In the genomic region with DNA sequence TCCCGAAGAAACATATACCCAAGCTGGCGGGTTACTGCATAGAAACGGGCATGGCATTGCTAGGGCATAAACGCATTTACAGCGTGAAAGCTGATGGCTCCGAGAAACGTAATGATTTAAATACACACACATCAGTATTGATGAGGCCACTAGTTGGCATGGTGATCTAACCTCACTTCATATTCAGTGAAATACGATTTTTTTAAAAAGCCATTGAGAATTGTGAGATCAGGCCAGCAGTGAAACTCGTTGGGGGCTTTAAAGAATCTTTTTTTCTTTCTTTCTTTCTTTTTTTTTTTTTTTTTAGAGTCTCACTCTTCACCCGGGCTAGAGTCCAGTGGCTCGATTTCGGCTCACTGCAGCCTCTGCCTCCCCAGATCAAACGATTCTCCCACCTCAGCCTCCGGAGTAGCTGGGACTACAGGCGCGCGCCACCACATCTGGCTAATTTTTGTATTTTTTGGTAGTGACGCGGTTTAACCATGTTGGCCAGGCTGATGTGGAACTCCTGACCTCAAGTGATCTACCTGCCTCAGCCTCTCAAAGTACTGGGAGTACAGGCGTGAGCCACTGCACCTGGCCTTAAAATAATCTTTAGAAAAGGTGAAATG, we compare ENCODE assay signal across 8 cellular contexts. TPM values are rescaled to one million over a fixed set of nuclear protein-coding genes. Genes with fewer than 3 reads are reported as not detected.
A peak's percentile ranks its signal among the peaks of the same experiment; 100 is the strongest.
DNase-seq lines count a peak whose midpoint lies in the region; ATAC-seq and TF ChIP-seq lines count a peak whose summit lies in the region.

No MANE protein-coding gene starts in this region.

- H3K36me3 Mint-ChIP-seq in naive thymus-derived CD8-positive, alpha-beta T cell: no peaks in the 10 kb centered on the region

- H3K4me3 ChIP-seq in BE2C (ENCODE audit: low read depth, low read length) (peak overlapping the region; percentile 59), HL-60 (replicated peaks; ENCODE audit: insufficient read depth, low read length) (peak overlapping the region; percentile 65), coronary artery (peak overlapping the region; percentile 83)

- peak overlapping the region; percentile 43 to 98 (median 96) for H3K27ac Mint-ChIP-seq in naive thymus-derived CD8-positive, alpha-beta T cell

- no peaks in the 10 kb centered on the region for H3K9me3 ChIP-seq in BE2C

- no peaks in the 10 kb centered on the region for H3K27me3 ChIP-seq in BE2C
- no peaks in the 10 kb centered on the region for H3K27me3 ChIP-seq in HL-60 (ENCODE audit: insufficient read depth, poor library complexity, severe bottlenecking)

- ATAC-seq in naive thymus-derived CD8-positive, alpha-beta T cell: peak; percentile 16 to 38
- no peak for ATAC-seq in HG02610 (IDR thresholded peaks at IDR 0.05; ENCODE audit: unreplicated experiment)
- ATAC-seq in GM19455 (IDR thresholded peaks at IDR 0.05; ENCODE audit: unreplicated experiment): no peak
- ATAC-seq in HG02973 (IDR thresholded peaks at IDR 0.05; ENCODE audit: unreplicated experiment): no peak
- ATAC-seq in HG02571 (IDR thresholded peaks at IDR 0.05; ENCODE audit: unreplicated experiment): no peak

- no peak for TF ChIP-seq CTCF in BE2C (IDR thresholded peaks at IDR 0.05; ENCODE audit: low read depth, low read length)
- no peak for TF ChIP-seq CTCF in HL-60 (IDR thresholded peaks at IDR 0.05; ENCODE audit: insufficient read depth, low read length)
- no peak for TF ChIP-seq CTCF in coronary artery (IDR thresholded peaks at IDR 0.05)

- no peaks in the 10 kb centered on the region for H3K9me3 Mint-ChIP-seq in naive thymus-derived CD8-positive, alpha-beta T cell

- H3K27me3 Mint-ChIP-seq in naive thymus-derived CD8-positive, alpha-beta T cell: peaks cover 0 to 9% (median under 1%) of the 10 kb centered on the region in 5 donors

- H3K4me3 Mint-ChIP-seq in naive thymus-derived CD8-positive, alpha-beta T cell: peak overlapping the region; percentile 74 to 97 (median 93)

- peaks cover 22 to 41% (median 33%) of the 10 kb centered on the region in 4 donors for H3K4me1 Mint-ChIP-seq in naive thymus-derived CD8-positive, alpha-beta T cell

- POLR2A ChIA-PET in naive thymus-derived CD8-positive, alpha-beta T cell (lab: Charles Lee): interaction anchor here (0.5 to 5.3 kb wide), 12 partner anchors 9 to 182 kb away, joined by 3 to 71 read pairs (median 4); no protein-coding TSS in a partner anchor

- DNase-seq in BE2C: no peak
- no peak for DNase-seq in HL-60 (ENCODE audit: low read depth in 1 of 2, low spot score in 1 of 2)
- DNase-seq in coronary artery (ENCODE audit: low spot score): peak; percentile 67
- DNase-seq in naive thymus-derived CD8-positive, alpha-beta T cell: peak in 4 of 10 donors; percentile 63 to 79 (median 68)

- peak overlapping the region; percentile 93 for H3K27ac ChIP-seq in HL-60 (replicated peaks)
- peak overlapping the region; percentile 97 to 99 for H3K27ac ChIP-seq in coronary artery

- H3K4me1 ChIP-seq in BE2C: no peaks in the 10 kb centered on the region

- H3K36me3 ChIP-seq in BE2C: peaks cover 8% of the 10 kb centered on the region

RNA-seq across cellular contexts. Expression of gene SMAD7, which starts 2.4 kb away (rescaled TPM):
- 13.7 TPM for polyA plus RNA-seq in BE2C (2012; ENCODE audit: insufficient read depth, insufficient read length, low read depth)
- total RNA-seq in naive thymus-derived CD8-positive, alpha-beta T cell: 10 to 100 TPM; 30.9 to 32.5 TPM
- 1 to 10 TPM; 2.3 to 4.9 (median 4.8) TPM for polyA plus RNA-seq in naive thymus-derived CD8-positive, alpha-beta T cell

Comparison
In these comparisons a context has a peak if more than half of its experiments do, and no peak if none do; other contexts are left out.
1. ATAC-seq: peak in naive thymus-derived CD8-positive, alpha-beta T cell (2 of 2); none in HG02610 (single experiment), GM19455 (single experiment), HG02973 (single experiment) and HG02571 (single experiment).
2. Peak in every context shown above with its lines, with median percentiles within 50 percentile points of each other: H3K4me3 ChIP-seq.